Comparison of ENCODE assay signal across 19 cellular contexts in genomic region chr9:120696551-120697230, GRCh38. TPM values are rescaled to one million over a fixed set of nuclear protein-coding genes. Genes with fewer than 3 reads are reported as not detected.
DNase-seq lines count a peak whose midpoint lies in the region; ATAC-seq, FAIRE-seq and TF ChIP-seq lines count a peak whose summit lies in the region.
"Had no signal": no experiment of that assay in that cellular context is flagged by ENCODE, and none has a peak within 500 bp of the region (broad histone marks: within the 10 kb centered on the region; RNA-seq: fewer than 3 reads in every experiment).

No MANE protein-coding gene starts in this region.

- H3K4me1 Mint-ChIP-seq in MCF 10A (ENCODE audit: insufficient read depth, unreplicated experiment): peaks cover 24% of the 10 kb centered on the region

- TF ChIP-seq CTCF in MCF 10A (IDR thresholded peaks at IDR 0.05; ENCODE audit: unreplicated experiment) (no peak), breast epithelium (IDR thresholded peaks at IDR 0.05) (no peak), RWPE2 (IDR thresholded peaks at IDR 0.05; ENCODE audit: poor library complexity, severe bottlenecking) (no peak), foreskin keratinocyte (conservative IDR thresholded peaks at IDR 0.05) (no peak), gastroesophageal sphincter (IDR thresholded peaks at IDR 0.05) (no peak), D721Med (IDR thresholded peaks at IDR 0.05; ENCODE audit: insufficient read depth, missing control alignments) (no peak)

- H3K27me3 ChIP-seq in breast epithelium (no peaks in the 10 kb centered on the region), RWPE2 (ENCODE audit: insufficient read depth, poor library complexity, severe bottlenecking) (no peaks in the 10 kb centered on the region), foreskin keratinocyte (no peaks in the 10 kb centered on the region), gastroesophageal sphincter (no peaks in the 10 kb centered on the region)

- H3K9me3 ChIP-seq in breast epithelium: no peaks in the 10 kb centered on the region
- H3K9me3 ChIP-seq in RWPE2 (ENCODE audit: severe bottlenecking): peaks cover 4% of the 10 kb centered on the region
- H3K9me3 ChIP-seq in gastroesophageal sphincter: no peaks in the 10 kb centered on the region

- no peaks in the 10 kb centered on the region for H3K27me3 Mint-ChIP-seq in MCF 10A (ENCODE audit: insufficient read depth, unreplicated experiment)
- H3K27me3 Mint-ChIP-seq: activated naive CD8-positive, alpha-beta T cell treated with anti-CD3 and anti-CD28 coated beads, Interleukin-2, amount 10 ng/mL, durations not matched to agents 7 days and 5 days; CD4-positive, alpha-beta memory T cell; stimulated activated memory B cell treated with anti-CD40 and anti-IgM and Interleukin-4, amounts not matched to agents 10 μg/mL and 1 μg/mL and 100 μg/mL, for 72 hours; type B pancreatic cell had no signal

- no peak for TF ChIP-seq POLR2A in breast epithelium (IDR thresholded peaks at IDR 0.05)
- TF ChIP-seq POLR2A in gastroesophageal sphincter (IDR thresholded peaks at IDR 0.05): no peak

- H3K36me3 ChIP-seq in breast epithelium (no peaks in the 10 kb centered on the region), RWPE2 (ENCODE audit: low read depth) (no peaks in the 10 kb centered on the region), gastroesophageal sphincter (no peaks in the 10 kb centered on the region)

- no peaks in the 10 kb centered on the region for H3K4me1 ChIP-seq in breast epithelium
- no peaks in the 10 kb centered on the region for H3K4me1 ChIP-seq in RWPE2 (ENCODE audit: insufficient read depth, poor library complexity, severe bottlenecking)
- peaks cover 15% of the 10 kb centered on the region for H3K4me1 ChIP-seq in foreskin keratinocyte
- H3K4me1 ChIP-seq in gastroesophageal sphincter: peaks cover 0 to 13% (median 0%) of the 10 kb centered on the region in 3 donors

- POLR2A ChIA-PET in MCF 10A (lab: Yijun Ruan, JAX): interaction anchor here (0.6 to 0.9 kb wide), 2 partner anchors 10 to 32 kb away, joined by 3 to 4 read pairs; no protein-coding TSS in a partner anchor

- H3K27ac ChIP-seq in breast epithelium: no peak overlapping the region
- no peak overlapping the region for H3K27ac ChIP-seq in RWPE2 (ENCODE audit: poor library complexity, severe bottlenecking)
- H3K27ac ChIP-seq in foreskin keratinocyte: no peak overlapping the region
- peak overlapping the region; percentile 80 for H3K27ac ChIP-seq in temporal lobe (ENCODE audit: low read depth, low read length)
- no peak overlapping the region for H3K27ac ChIP-seq in gastroesophageal sphincter

- no peaks in the 10 kb centered on the region for H3K9me3 Mint-ChIP-seq in MCF 10A (ENCODE audit: unreplicated experiment)
- H3K9me3 Mint-ChIP-seq: activated naive CD8-positive, alpha-beta T cell treated with anti-CD3 and anti-CD28 coated beads, Interleukin-2, amount 10 ng/mL, durations not matched to agents 7 days and 5 days; CD4-positive, alpha-beta memory T cell; stimulated activated memory B cell treated with anti-CD40 and anti-IgM and Interleukin-4, amounts not matched to agents 10 μg/mL and 1 μg/mL and 100 μg/mL, for 72 hours; type B pancreatic cell had no signal

- no peak for TF ChIP-seq EP300 in gastroesophageal sphincter (IDR thresholded peaks at IDR 0.05)

- intact Hi-C loops in MCF 10A (cut with micrococcal nuclease) (no loop called here), breast epithelium (cut with DNase I; ENCODE audit: low total_unique reads) (no loop called here)

- peaks cover 4% of the 10 kb centered on the region for H3K36me3 Mint-ChIP-seq in MCF 10A (ENCODE audit: insufficient read depth, unreplicated experiment)
- H3K36me3 Mint-ChIP-seq: stimulated activated memory B cell treated with anti-CD40 and anti-IgM and Interleukin-4, amounts not matched to agents 10 μg/mL and 1 μg/mL and 100 μg/mL, for 72 hours; type B pancreatic cell had no signal

- BruUV-seq in MCF 10A (replicated peaks; lab: Mats Ljungman, UMichigan): no TSS peak

- DNase-seq in MCF 10A (ENCODE audit: unreplicated experiment) (no peak), breast epithelium (ENCODE audit: low spot score in 2 of 2) (no peak), RWPE2 (ENCODE audit: low spot score) (no peak), foreskin keratinocyte (peak in 1 of 2 donors; percentile 50), amygdala (lab: John Stamatoyannopoulos, UW) (no peak), D721Med (ENCODE audit: insufficient read length, low spot score) (no peak)
- DNase-seq: activated CD4-positive, alpha-beta T cell treated with anti-CD3 and anti-CD28 coated beads, Interleukin-2, amount 50 U/mL, for 48 hours; activated naive CD8-positive, alpha-beta T cell treated with anti-CD3 and anti-CD28 coated beads, Interleukin-2, amount 10 ng/mL, durations not matched to agents 7 days and 5 days; activated T-cell treated with anti-CD3 and anti-CD28 coated beads, Interleukin-2, amount 50 U/mL, for 48 hours; CD4-positive, alpha-beta memory T cell; DND-41; foreskin melanocyte; NCI-H1930; NCI-H446 had no signal

- H3K4me3 Mint-ChIP-seq in MCF 10A (ENCODE audit: unreplicated experiment): no peak overlapping the region
- H3K4me3 Mint-ChIP-seq: activated naive CD8-positive, alpha-beta T cell treated with anti-CD3 and anti-CD28 coated beads, Interleukin-2, amount 10 ng/mL, durations not matched to agents 7 days and 5 days; CD4-positive, alpha-beta memory T cell; stimulated activated memory B cell treated with anti-CD40 and anti-IgM and Interleukin-4, amounts not matched to agents 10 μg/mL and 1 μg/mL and 100 μg/mL, for 72 hours; type B pancreatic cell had no signal

- ATAC-seq in RWPE2 (ENCODE audit: low read depth) (peak; percentile 21; the same call in 1 of the 3 replicates), foreskin keratinocyte (peak; percentile 84), gastroesophageal sphincter (no peak)
- ATAC-seq: stimulated activated memory B cell treated with anti-CD40 and anti-IgM and Interleukin-4, amounts not matched to agents 10 μg/mL and 1 μg/mL and 100 μg/mL, for 72 hours had no signal

- WGBS in gastroesophageal sphincter (ENCODE audit: low coverage in 1 of 2), 2 donors: 78 to 100% methylated on average over 1 to 3 of the region's 3 CpGs

- FAIRE-seq in D721Med (lab: Jason Lieb, UNC): no peak
- FAIRE-seq: H1 had no signal

- H3K4me3 ChIP-seq in breast epithelium: no peak overlapping the region
- H3K4me3 ChIP-seq in RWPE2 (ENCODE audit: severe bottlenecking): no peak overlapping the region
- no peak overlapping the region for H3K4me3 ChIP-seq in gastroesophageal sphincter

- H3K27ac Mint-ChIP-seq in MCF 10A (ENCODE audit: low read depth, unreplicated experiment): peak overlapping the region; percentile 31
- H3K27ac Mint-ChIP-seq: activated naive CD8-positive, alpha-beta T cell treated with anti-CD3 and anti-CD28 coated beads, Interleukin-2, amount 10 ng/mL, durations not matched to agents 7 days and 5 days; CD4-positive, alpha-beta memory T cell; stimulated activated memory B cell treated with anti-CD40 and anti-IgM and Interleukin-4, amounts not matched to agents 10 μg/mL and 1 μg/mL and 100 μg/mL, for 72 hours; type B pancreatic cell had no signal

- CTCF ChIA-PET in MCF 10A (lab: Yijun Ruan, JAX): interaction anchor here (1.6 kb wide), 1 partner anchor 13 kb away, joined by 6 read pairs; no protein-coding TSS in a partner anchor

RNA-seq across cellular contexts. Expression of gene MEGF9, which starts 17.6 kb away (rescaled TPM):
- total RNA-seq in MCF 10A (2022) (5.7 and 6.9 TPM in 2 replicates), breast epithelium (10 to 100 TPM; 22.0 to 30.3 (median 27.2) TPM), foreskin keratinocyte (11.1 and 16.0 TPM in 2 replicates), temporal lobe (59.5 TPM), gastroesophageal sphincter (10 to 100 TPM; 19.7 to 24.7 (median 21.5) TPM)
- polyA plus RNA-seq in foreskin keratinocyte: 3.2 and 3.9 TPM in 2 replicates
